1 cellular context compared by ENCODE assay signal in the genomic region with DNA sequence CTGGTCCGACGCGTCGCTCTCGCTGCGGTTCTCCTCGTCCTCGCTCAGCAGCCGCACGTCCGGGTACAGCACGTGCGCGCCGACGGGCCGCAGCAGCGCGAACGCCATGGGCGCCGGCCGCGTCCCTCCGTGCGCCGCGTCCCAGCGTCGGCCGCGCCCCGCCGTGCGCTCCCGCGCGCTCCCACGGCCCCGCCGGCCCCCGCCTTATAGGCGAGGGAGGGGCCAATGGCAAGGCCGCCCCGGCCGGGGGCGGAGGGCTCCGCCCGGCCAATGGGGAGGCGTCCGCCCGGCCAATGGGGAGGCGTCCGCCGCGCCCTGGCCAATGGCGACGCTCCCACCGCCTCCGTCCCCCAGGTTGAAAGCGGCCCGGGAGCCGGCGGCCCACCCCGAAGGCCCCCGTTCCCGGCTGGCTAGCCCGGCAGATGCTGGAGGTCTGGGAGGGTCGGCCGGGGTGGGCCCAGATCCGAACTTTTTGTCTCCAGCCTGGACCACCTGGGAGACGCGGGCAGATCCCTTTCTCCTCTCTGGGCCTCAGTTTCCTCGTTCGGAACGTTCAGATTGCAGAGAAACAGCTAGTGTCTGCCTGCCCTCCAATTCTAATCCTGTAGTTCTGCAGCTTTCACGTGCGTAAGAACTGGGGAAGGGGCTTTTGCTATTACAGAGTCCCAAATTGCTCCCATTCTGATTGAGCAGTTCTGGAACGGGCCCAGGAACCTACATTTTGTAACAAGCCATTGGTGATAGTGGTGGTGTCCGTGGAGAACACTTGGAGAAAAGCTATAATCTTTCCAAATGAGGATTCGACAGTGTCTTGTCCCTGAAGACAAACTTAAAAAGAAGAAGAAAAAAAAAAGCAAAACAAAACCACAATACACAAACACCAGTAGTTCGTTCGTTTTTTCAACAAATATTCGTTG.
TF ChIP-seq lines count a peak whose summit lies in the region.

A gene with protein sequence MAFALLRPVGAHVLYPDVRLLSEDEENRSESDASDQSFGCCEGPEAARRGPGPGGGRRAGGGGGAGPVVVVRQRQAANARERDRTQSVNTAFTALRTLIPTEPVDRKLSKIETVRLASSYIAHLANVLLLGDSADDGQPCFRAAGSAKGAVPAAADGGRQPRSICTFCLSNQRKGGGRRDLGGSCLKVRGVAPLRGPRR (minus strand): TSS at position 180 of the 917 bp plus-strand sequence. CDS start 72 bp downstream, at position 108.

TF ChIP-seq in HepG2, 621 proteins besides CTCF, POLR2A, EP300 and RAD21:
- TF ChIP-seq, protein P1, sequence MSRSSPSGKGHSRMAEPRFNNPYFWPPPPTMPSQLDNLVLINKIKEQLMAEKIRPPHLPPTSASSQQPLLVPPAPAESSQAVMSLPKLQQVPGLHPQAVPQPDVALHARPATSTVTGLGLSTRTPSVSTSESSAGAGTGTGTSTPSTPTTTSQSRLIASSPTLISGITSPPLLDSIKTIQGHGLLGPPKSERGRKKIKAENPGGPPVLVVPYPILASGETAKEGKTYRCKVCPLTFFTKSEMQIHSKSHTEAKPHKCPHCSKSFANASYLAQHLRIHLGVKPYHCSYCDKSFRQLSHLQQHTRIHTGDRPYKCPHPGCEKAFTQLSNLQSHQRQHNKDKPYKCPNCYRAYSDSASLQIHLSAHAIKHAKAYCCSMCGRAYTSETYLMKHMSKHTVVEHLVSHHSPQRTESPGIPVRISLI (CRISPR knock-in tag; IDR thresholded peaks at IDR 0.05; ENCODE audit: borderline replicate concordance) = no peak
- peak; percentile 16; the same call in 1 of the 2 replicates for TF ChIP-seq ZNF768 (CRISPR knock-in tag; IDR thresholded peaks at IDR 0.05)
- TF ChIP-seq ZNF20 (CRISPR knock-in tag; IDR thresholded peaks at IDR 0.05) = no peak
TF ChIP-seq in HepG2: peak in this region for 1.
